ENCODE assay signal across 8 cellular contexts in genomic region chr5:177378884-177379883, GRCh38. TPM values are rescaled to one million over a fixed set of nuclear protein-coding genes. Genes with fewer than 3 reads are reported as not detected.
DNase-seq lines count a peak whose midpoint lies in the region; ATAC-seq and TF ChIP-seq lines count a peak whose summit lies in the region.

No MANE protein-coding gene starts in this region.

- H3K27ac ChIP-seq in mesodermal cell (ENCODE audit: low read depth, low read length, severe bottlenecking): peak overlapping the region; percentile 18

- peaks cover 4% of the 10 kb centered on the region for H3K4me1 ChIP-seq in mesodermal cell (ENCODE audit: control insufficient read depth, insufficient read depth, low read length, poor library complexity, severe bottlenecking)

- DNase-seq in activated CD8-positive, alpha-beta T cell treated with anti-CD3 and anti-CD28 coated beads, Interleukin-2, amount 10 ng/mL, durations not matched to agents 7 days and 5 days: no peak
- DNase-seq in NCI-H2107 treated with DMSO at 0.1 percent for 48 hours (lab: John Stamatoyannopoulos, UW; ENCODE audit: unreplicated experiment) (no peak), midbrain (lab: John Stamatoyannopoulos, UW) (no peak)

- WGBS in mesodermal cell (ENCODE audit: insufficient coverage in 2 of 2), 2 experiments: 90 to 98% methylated on average over 12 to 14 of the region's 15 CpGs

- POLR2A ChIA-PET in activated CD8-positive, alpha-beta T cell treated with anti-CD3 and anti-CD28 coated beads, Interleukin-2, amount 10 ng/mL, durations not matched to agents 7 days and 5 days (lab: Charles Lee): interaction anchor here (1.6 to 2.1 kb wide), 3 partner anchors 9 to 67 kb away, joined by 3 to 8 read pairs (median 6); partner anchors contain the start of gene LMAN2

- no peak overlapping the region for H3K4me3 Mint-ChIP-seq in activated CD8-positive, alpha-beta T cell treated with anti-CD3 and anti-CD28 coated beads, Interleukin-2, amount 10 ng/mL, durations not matched to agents 7 days and 5 days

- peak; percentile 58 for ATAC-seq in HG03108 (IDR thresholded peaks at IDR 0.05; ENCODE audit: unreplicated experiment)
- peak; percentile 50 for ATAC-seq in activated CD8-positive, alpha-beta T cell treated with anti-CD3 and anti-CD28 coated beads, Interleukin-2, amount 10 ng/mL, durations not matched to agents 7 days and 5 days
- ATAC-seq in HG02840 (IDR thresholded peaks at IDR 0.05; ENCODE audit: low FRiP score, unreplicated experiment): no peak
- ATAC-seq in GM19324 (IDR thresholded peaks at IDR 0.05; ENCODE audit: low FRiP score, unreplicated experiment): no peak

- H3K9me3 ChIP-seq in mesodermal cell (ENCODE audit: control insufficient read depth, low read length): no peaks in the 10 kb centered on the region

- H3K36me3 Mint-ChIP-seq in activated CD8-positive, alpha-beta T cell treated with anti-CD3 and anti-CD28 coated beads, Interleukin-2, amount 10 ng/mL, durations not matched to agents 7 days and 5 days (ENCODE audit: low read depth): peaks cover 11% of the 10 kb centered on the region

- H3K9me3 Mint-ChIP-seq in activated CD8-positive, alpha-beta T cell treated with anti-CD3 and anti-CD28 coated beads, Interleukin-2, amount 10 ng/mL, durations not matched to agents 7 days and 5 days (ENCODE audit: insufficient read depth): no peaks in the 10 kb centered on the region

- H3K27ac Mint-ChIP-seq in activated CD8-positive, alpha-beta T cell treated with anti-CD3 and anti-CD28 coated beads, Interleukin-2, amount 10 ng/mL, durations not matched to agents 7 days and 5 days: peak overlapping the region; percentile 46

- peak; percentile 15 for TF ChIP-seq POLR2A in GM18526 (IDR thresholded peaks at IDR 0.05; ENCODE audit: extremely low read depth, insufficient read length)

- H3K4me1 Mint-ChIP-seq in activated CD8-positive, alpha-beta T cell treated with anti-CD3 and anti-CD28 coated beads, Interleukin-2, amount 10 ng/mL, durations not matched to agents 7 days and 5 days (ENCODE audit: low read depth): peaks cover 42% of the 10 kb centered on the region

- no peak overlapping the region for H3K4me3 ChIP-seq in mesodermal cell (ENCODE audit: extremely low read depth, insufficient read depth, low read length, poor library complexity, severe bottlenecking)

- H3K36me3 ChIP-seq in mesodermal cell (ENCODE audit: control insufficient read depth, insufficient read depth, low read length): no peaks in the 10 kb centered on the region

- H3K27me3 Mint-ChIP-seq in activated CD8-positive, alpha-beta T cell treated with anti-CD3 and anti-CD28 coated beads, Interleukin-2, amount 10 ng/mL, durations not matched to agents 7 days and 5 days (ENCODE audit: low read depth): peaks cover 3% of the 10 kb centered on the region

- CTCF ChIA-PET in activated CD8-positive, alpha-beta T cell treated with anti-CD3 and anti-CD28 coated beads, Interleukin-2, amount 10 ng/mL, durations not matched to agents 7 days and 5 days (lab: Charles Lee): interaction anchor here (0.6 to 2.7 kb wide), 12 partner anchors 9 to 115 kb away, joined by 3 to 35 read pairs (median 4); partner anchors contain the start of gene GRK6

RNA-seq across cellular contexts. Expression of gene SLC34A1, which starts 5.0 kb away (rescaled TPM):
- total RNA-seq in activated CD8-positive, alpha-beta T cell treated with anti-CD3 and anti-CD28 coated beads, Interleukin-2, amount 10 ng/mL, durations not matched to agents 7 days and 5 days: 1 to 10 TPM; 2.0 to 2.1 TPM
- polyA plus RNA-seq in mesodermal cell (2013, experiment 1 of 2): not detected
- not detected for polyA plus RNA-seq in mesodermal cell (2013, experiment 2 of 2)

RNA-seq across cellular contexts. Expression of gene PFN3, which starts 21.3 kb away (rescaled TPM):
- total RNA-seq in activated CD8-positive, alpha-beta T cell treated with anti-CD3 and anti-CD28 coated beads, Interleukin-2, amount 10 ng/mL, durations not matched to agents 7 days and 5 days: not detected
- not detected for polyA plus RNA-seq in mesodermal cell (2013, experiment 1 of 2)
- not detected for polyA plus RNA-seq in mesodermal cell (2013, experiment 2 of 2)

RNA-seq across cellular contexts. Expression of gene RGS14, which starts 21.5 kb away (rescaled TPM):
- total RNA-seq in activated CD8-positive, alpha-beta T cell treated with anti-CD3 and anti-CD28 coated beads, Interleukin-2, amount 10 ng/mL, durations not matched to agents 7 days and 5 days: 100 to 1,000 TPM; 112 to 117 TPM
- 23.0 TPM for polyA plus RNA-seq in mesodermal cell (2013, experiment 1 of 2)
- polyA plus RNA-seq in mesodermal cell (2013, experiment 2 of 2): 16.1 TPM

RNA-seq across cellular contexts. Expression of gene LMAN2, which starts 27.7 kb away (rescaled TPM):
- total RNA-seq in activated CD8-positive, alpha-beta T cell treated with anti-CD3 and anti-CD28 coated beads, Interleukin-2, amount 10 ng/mL, durations not matched to agents 7 days and 5 days: 100 to 1,000 TPM; 119 to 127 TPM
- 200 TPM for polyA plus RNA-seq in mesodermal cell (2013, experiment 1 of 2)
- polyA plus RNA-seq in mesodermal cell (2013, experiment 2 of 2): 172 TPM

RNA-seq across cellular contexts. Expression of gene F12, which starts 30.2 kb away (rescaled TPM):
- 1 to 10 TPM; 3.2 to 3.5 TPM for total RNA-seq in activated CD8-positive, alpha-beta T cell treated with anti-CD3 and anti-CD28 coated beads, Interleukin-2, amount 10 ng/mL, durations not matched to agents 7 days and 5 days
- polyA plus RNA-seq in mesodermal cell (2013, experiment 1 of 2): 2.1 TPM
- polyA plus RNA-seq in mesodermal cell (2013, experiment 2 of 2): 0.76 TPM

Comparison
In these comparisons a context has a peak if more than half of its experiments do, and no peak if none do; other contexts are left out.
1. ATAC-seq: peak in HG03108 (single experiment) and activated CD8-positive, alpha-beta T cell treated with anti-CD3 and anti-CD28 coated beads, Interleukin-2, amount 10 ng/mL, durations not matched to agents 7 days and 5 days (single experiment); none in HG02840 (single experiment) and GM19324 (single experiment).